17 cellular contexts compared by ENCODE assay signal in the genomic region with DNA sequence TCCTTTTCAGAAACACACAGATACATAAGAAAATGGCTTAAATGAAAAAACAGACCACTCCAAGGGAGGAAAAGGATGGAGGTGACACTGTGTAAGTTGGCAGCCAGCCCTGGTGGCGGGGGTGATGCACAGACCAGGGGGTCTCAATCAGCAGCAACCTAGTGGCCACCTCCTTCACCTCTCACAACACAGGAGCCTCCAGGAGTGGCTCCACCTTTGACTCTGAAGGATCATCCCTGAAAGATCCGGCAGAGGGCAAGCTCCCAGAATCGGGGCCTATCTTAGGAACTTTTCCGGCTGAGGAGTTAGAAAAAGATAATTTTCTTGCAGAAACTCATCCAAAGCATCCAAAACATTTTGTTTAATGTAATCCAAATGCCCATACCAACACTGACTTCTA.
"Had no signal": no experiment of that assay in that cellular context is flagged by ENCODE, and none has a peak within 500 bp of the region (broad histone marks: within the 10 kb centered on the region; RNA-seq: fewer than 3 reads in every experiment).

No MANE protein-coding gene starts in this region.

- H3K27ac ChIP-seq: gastroesophageal sphincter, neutrophil, tibial artery, upper lobe of left lung, vagina had no signal

- H3K27me3 ChIP-seq: tibial artery, upper lobe of left lung, vagina had no signal

- ATAC-seq: esophagus mucosa; gastroesophageal sphincter; mucosa of descending colon; naive thymus-derived CD8-positive, alpha-beta T cell had no signal

- H3K4me3 ChIP-seq: dorsolateral prefrontal cortex, gastroesophageal sphincter, mucosa of descending colon, smooth muscle cell, tibial artery, upper lobe of left lung, vagina had no signal

- H3K36me3 ChIP-seq: gastroesophageal sphincter, neutrophil, tibial artery, upper lobe of left lung, vagina had no signal

- DNase-seq: cortex of kidney; effector CD8-positive, alpha-beta T cell; kidney glomerular epithelial cell; mammary epithelial cell; mucosa of descending colon; naive thymus-derived CD8-positive, alpha-beta T cell; stimulated activated CD4-positive, alpha-beta T cell treated with anti-CD3 and anti-CD28 coated beads, Interleukin-2, amount 100 ng/mL, for 48 hours; tibial artery; upper lobe of left lung had no signal

- H3K9me3 ChIP-seq: gastroesophageal sphincter, mucosa of descending colon, neutrophil, tibial artery, upper lobe of left lung, vagina had no signal

- FAIRE-seq: endometrium, islet of Langerhans had no signal

- H3K4me2 ChIP-seq: smooth muscle cell had no signal
